ENCODE assay signal across 29 cellular contexts in the genomic region with DNA sequence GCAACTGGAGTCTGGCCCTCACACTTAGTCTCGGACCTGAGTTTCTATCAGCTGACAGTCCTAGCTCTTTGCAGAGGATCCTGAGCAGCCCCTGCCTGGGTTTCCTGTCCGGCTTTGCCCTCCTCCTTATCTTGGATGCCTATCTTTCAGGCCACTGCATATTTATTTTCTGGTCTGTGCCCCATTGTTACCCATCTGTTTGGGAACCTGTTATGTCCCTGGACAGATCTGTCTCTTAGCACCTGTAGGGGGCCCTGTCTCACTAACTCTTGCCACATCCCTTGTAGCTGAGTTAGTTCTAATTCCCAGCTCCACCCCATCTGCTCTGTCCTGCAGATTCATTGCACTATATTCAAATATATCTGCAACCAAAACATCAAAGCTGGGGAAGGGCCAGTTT.
DNase-seq lines count a peak whose midpoint lies in the region; ATAC-seq, FAIRE-seq and TF ChIP-seq lines count a peak whose summit lies in the region.
"Had no signal": no experiment of that assay in that cellular context is flagged by ENCODE, and none has a peak within 500 bp of the region (broad histone marks: within the 10 kb centered on the region; RNA-seq: fewer than 3 reads in every experiment).

No MANE protein-coding gene starts in this region.

- no peak overlapping the region for H3K23ac ChIP-seq in H1 (ENCODE audit: insufficient read length)

- TF ChIP-seq POLR2A in H1 (IDR thresholded peaks at IDR 0.05; ENCODE audit: control extremely low read depth in 1 of 2, low read depth in 2 of 2, low read length in 2 of 2) = no peak

- no peaks in the 10 kb centered on the region for H3K9me3 Mint-ChIP-seq in progenitor cell of endocrine pancreas (ENCODE audit: low read depth)
- H3K9me3 Mint-ChIP-seq: activated T-cell treated with anti-CD3 and anti-CD28 coated beads, Interleukin-2, amount 50 U/mL, for 24 hours had no signal

- TF ChIP-seq EP300 in H1 (IDR thresholded peaks at IDR 0.05; ENCODE audit: borderline replicate concordance in 1 of 2, low read depth in 2 of 2, low read length in 2 of 2) = no peak

- H2AFZ ChIP-seq in H1 (ENCODE audit: low read length) = no peak overlapping the region

- no peak overlapping the region for H3K27ac ChIP-seq in H1 (ENCODE audit: low read depth, low read length)
- H3K27ac ChIP-seq: A549; BLaER1 treated with 17β-estradiol and CSF1 and Interleukin-3, amounts not matched to agents 10 nM and 100 nM; coronary artery; heart left ventricle had no signal

- H2BK20ac ChIP-seq in H1 (ENCODE audit: low read length) = no peak overlapping the region

- H2BK120ac ChIP-seq in H1 (replicated peaks; ENCODE audit: low read depth, low read length) = no peak overlapping the region

- no peak overlapping the region for H3K9ac ChIP-seq in H1 (replicated peaks in 1 of 4; ENCODE audit: extremely low read depth in 1 of 4, low read depth in 3 of 4, low read length in 3 of 4)
- H3K9ac ChIP-seq: BLaER1 treated with 17β-estradiol and CSF1 and Interleukin-3, amounts not matched to agents 10 nM and 100 nM had no signal

- no peaks in the 10 kb centered on the region for H3K4me1 ChIP-seq in H1 (replicated peaks in 1 of 4; ENCODE audit: control insufficient read depth in 3 of 4, insufficient read depth in 4 of 4, low read length in 3 of 4)
- H3K4me1 ChIP-seq: A549; BLaER1 treated with 17β-estradiol and CSF1 and Interleukin-3, amounts not matched to agents 10 nM and 100 nM; heart left ventricle had no signal

- no peak overlapping the region for H3K4me3 Mint-ChIP-seq in progenitor cell of endocrine pancreas (ENCODE audit: low read depth)
- H3K4me3 Mint-ChIP-seq: activated CD8-positive, alpha-beta T cell treated with anti-CD3 and anti-CD28 coated beads, Interleukin-2, amount 10 ng/mL, durations not matched to agents 7 days and 5 days; activated T-cell treated with anti-CD3 and anti-CD28 coated beads, Interleukin-2, amount 50 U/mL, for 24 hours had no signal

- TF ChIP-seq RAD21 in H1 (IDR thresholded peaks at IDR 0.05 in 1 of 2, conservative IDR thresholded peaks at IDR 0.05 in 1 of 2; ENCODE audit: low read depth in 2 of 2, low read length in 2 of 2) = peak; percentile 20 to 45; a peak in 2 of 4 replicates

- no peaks in the 10 kb centered on the region for H3K79me1 ChIP-seq in H1 (ENCODE audit: low read depth, low read length)

- no peaks in the 10 kb centered on the region for H4K20me1 ChIP-seq in H1 (replicated peaks in 1 of 2; ENCODE audit: control insufficient read depth in 1 of 2, insufficient read depth in 2 of 2, low read length in 2 of 2)
- H4K20me1 ChIP-seq: BLaER1 treated with 17β-estradiol and CSF1 and Interleukin-3, amounts not matched to agents 10 nM and 100 nM had no signal

- no peak overlapping the region for H3K4ac ChIP-seq in H1 (replicated peaks; ENCODE audit: insufficient read length, low read depth, low read length)

- no peak overlapping the region for H4K5ac ChIP-seq in H1 (ENCODE audit: insufficient read length, low read depth, low read length)

- CTCF ChIA-PET in H1 (lab: Charles Lee; ENCODE audit: partially characterized antibody) = interaction anchor here (0.6 kb wide), 1 partner anchor 10 kb away, joined by 3 read pairs; no protein-coding TSS in a partner anchor

- H3K27me3 Mint-ChIP-seq in progenitor cell of endocrine pancreas = peaks cover 56% of the 10 kb centered on the region
- H3K27me3 Mint-ChIP-seq: activated T-cell treated with anti-CD3 and anti-CD28 coated beads, Interleukin-2, amount 50 U/mL, for 24 hours had no signal

- no peak overlapping the region for H3K14ac ChIP-seq in H1 (ENCODE audit: insufficient read length)

- FAIRE-seq in H1 (lab: Jason Lieb, UNC) = no peak
- FAIRE-seq: A549, bronchial epithelial cell, GM19239, islet of Langerhans had no signal

- no peaks in the 10 kb centered on the region for H3K36me3 ChIP-seq in H1 (ENCODE audit: control insufficient read depth in 2 of 4, insufficient read depth in 4 of 4, low read length in 3 of 4)
- H3K36me3 ChIP-seq: BLaER1 treated with 17β-estradiol and CSF1 and Interleukin-3, amounts not matched to agents 10 nM and 100 nM; heart left ventricle had no signal

- no peak overlapping the region for H3K27ac Mint-ChIP-seq in progenitor cell of endocrine pancreas
- H3K27ac Mint-ChIP-seq: activated CD8-positive, alpha-beta T cell treated with anti-CD3 and anti-CD28 coated beads, Interleukin-2, amount 10 ng/mL, durations not matched to agents 7 days and 5 days; activated T-cell treated with anti-CD3 and anti-CD28 coated beads, Interleukin-2, amount 50 U/mL, for 24 hours had no signal

- peak in 2 of 3 experiments; percentile 10 to 42; a peak in 2 of 4 replicates for TF ChIP-seq CTCF in H1 (IDR thresholded peaks at IDR 0.05; ENCODE audit: control extremely low read depth in 1 of 3, insufficient read depth in 1 of 3, low read depth in 1 of 3, low read length in 3 of 3)
- peak; percentile 28 for TF ChIP-seq CTCF in progenitor cell of endocrine pancreas (IDR thresholded peaks at IDR 0.05; ENCODE audit: unreplicated experiment)

- H3K9me3 ChIP-seq in H1 (ENCODE audit: insufficient read depth in 2 of 2, low read depth in 1 of 2, low read length in 1 of 2) = peaks cover 33% of the 10 kb centered on the region in 2 experiments; a peak in 2 of 4 replicates
- H3K9me3 ChIP-seq: A549; BLaER1 treated with 17β-estradiol and CSF1 and Interleukin-3, amounts not matched to agents 10 nM and 100 nM; heart left ventricle had no signal

- DNase-seq in NCI-H82 (lab: John Stamatoyannopoulos, UW) (peak; percentile 33), NCI-H82 treated with DMSO at 0.1 percent for 48 hours (lab: John Stamatoyannopoulos, UW; ENCODE audit: unreplicated experiment) (no peak), NCI-H526 (lab: John Stamatoyannopoulos, UW) (peak; percentile 74 to 77), H1 (ENCODE audit: low read depth in 1 of 2, low spot score in 2 of 2) (no peak), progenitor cell of endocrine pancreas (ENCODE audit: low spot score, unreplicated experiment) (no peak), SKM-1 treated with dmso at 0.1 percent for 144 hours (lab: John Stamatoyannopoulos, UW; ENCODE audit: unreplicated experiment) (no peak)
- no peak for DNase-seq in stimulated activated CD4-positive, alpha-beta T cell treated with anti-CD3 and anti-CD28 coated beads, Interleukin-4, amount 100 ng/mL, for 24 hours
- DNase-seq: activated CD8-positive, alpha-beta T cell treated with anti-CD3 and anti-CD28 coated beads, Interleukin-2, amount 10 ng/mL, durations not matched to agents 7 days and 5 days; activated naive CD4-positive, alpha-beta T cell; activated T-cell treated with anti-CD3 and anti-CD28 coated beads, Interleukin-2, amount 50 U/mL, for 24 hours; amniotic stem cell; Calu3; heart left ventricle; Kasumi-1; NCI-H1105; NCI-H2081; NCI-H510A treated with DMSO at 0.1 percent for 48 hours; nucleus accumbens; PC-3; SIG-M5; T-helper 2 cell had no signal

- H2BK12ac ChIP-seq in H1 (ENCODE audit: low read depth, low read length) = no peak overlapping the region

- H3K4me2 ChIP-seq in H1 (ENCODE audit: insufficient read depth in 1 of 2, low read depth in 2 of 2, low read length in 2 of 2) = no peak overlapping the region
- H3K4me2 ChIP-seq: A549; BLaER1 treated with 17β-estradiol and CSF1 and Interleukin-3, amounts not matched to agents 10 nM and 100 nM had no signal

- peaks cover 0 to 1% (median 0%) of the 10 kb centered on the region in 4 experiments; a peak in 1 of 7 replicates for H3K27me3 ChIP-seq in H1 (replicated peaks in 1 of 4; ENCODE audit: control insufficient read depth in 3 of 4, extremely low read depth in 1 of 4, insufficient read depth in 3 of 4, low read length in 3 of 4)
- H3K27me3 ChIP-seq: BLaER1 treated with 17β-estradiol and CSF1 and Interleukin-3, amounts not matched to agents 10 nM and 100 nM; heart left ventricle had no signal

- no peak overlapping the region for H3K4me3 ChIP-seq in H1 (ENCODE audit: extremely low read depth in 1 of 4, insufficient read depth in 2 of 4, low read depth in 3 of 4, low read length in 4 of 4)
- H3K4me3 ChIP-seq: A549; BLaER1 treated with 17β-estradiol and CSF1 and Interleukin-3, amounts not matched to agents 10 nM and 100 nM; coronary artery; heart left ventricle; lung had no signal

- no peak overlapping the region for H2BK5ac ChIP-seq in H1 (ENCODE audit: low read depth, low read length)

- no peak overlapping the region for H4K8ac ChIP-seq in H1 (ENCODE audit: extremely low read depth, insufficient read depth, low read length)

- peaks cover 3% of the 10 kb centered on the region for H3K4me1 Mint-ChIP-seq in progenitor cell of endocrine pancreas (ENCODE audit: low read depth)

- H3K56ac ChIP-seq in H1 (replicated peaks; ENCODE audit: insufficient read length, low read depth, low read length) = no peak overlapping the region

- no peak overlapping the region for H2BK15ac ChIP-seq in H1 (ENCODE audit: low read length)

- H3K18ac ChIP-seq in H1 (ENCODE audit: extremely low read depth, low read length) = no peak overlapping the region

- no peak for ATAC-seq in GM18907 (IDR thresholded peaks at IDR 0.05; ENCODE audit: unreplicated experiment)
- ATAC-seq: A549; activated CD8-positive, alpha-beta T cell treated with anti-CD3 and anti-CD28 coated beads, Interleukin-2, amount 10 ng/mL, durations not matched to agents 7 days and 5 days; heart left ventricle; PC-3 had no signal

- H2AK5ac ChIP-seq in H1 (ENCODE audit: low read depth, low read length) = no peak overlapping the region

- WGBS in H1 (ENCODE audit: extremely low coverage in 1 of 2, insufficient coverage in 1 of 2, insufficient read length in 1 of 2, insufficient replicate concordance in 2 of 2, low coverage in 1 of 2, low lambda C conversion rate in 2 of 2, missing lambda C conversion rate in 1 of 2), 2 experiments = 92% methylated on average over 2 of the region's 2 CpGs; no CpG with 5 or more reads in 1 of the 2 experiments

- H3K79me2 ChIP-seq in H1 (ENCODE audit: control insufficient read depth in 1 of 2, insufficient read depth in 2 of 2, low read length in 2 of 2) = no peaks in the 10 kb centered on the region

- H3K36me3 Mint-ChIP-seq in progenitor cell of endocrine pancreas (ENCODE audit: insufficient read depth) = no peaks in the 10 kb centered on the region

- no peaks in the 10 kb centered on the region; the same call in 1 of the 2 replicates for H3K23me2 ChIP-seq in H1 (ENCODE audit: low read depth, low read length)

- no peak overlapping the region for H4K91ac ChIP-seq in H1 (replicated peaks; ENCODE audit: insufficient read length, low read length)

- POLR2A ChIA-PET in H1 (lab: Charles Lee; ENCODE audit: partially characterized antibody) = no interaction called here

TF ChIP-seq in H1, 55 proteins besides CTCF, POLR2A, EP300 and RAD21 (continues in another document):
- TF ChIP-seq SUZ12 (IDR thresholded peaks at IDR 0.05; ENCODE audit: low read length) (no peak), SIN3A (conservative IDR thresholded peaks at IDR 0.05 in 1 of 2, IDR thresholded peaks at IDR 0.05 in 1 of 2; ENCODE audit: low read depth in 1 of 2, low read length in 2 of 2) (no peak), KDM4A (IDR thresholded peaks at IDR 0.05; ENCODE audit: low read depth, low read length, severe bottlenecking) (no peak), CBX5 (IDR thresholded peaks at IDR 0.05; ENCODE audit: low read depth, low read length) (no peak), FOSL1 (IDR thresholded peaks at IDR 0.05; ENCODE audit: insufficient read depth, low read depth, low read length) (no peak), NANOG (IDR thresholded peaks at IDR 0.05; ENCODE audit: insufficient read depth, low read depth, low read length, poor library complexity, severe bottlenecking) (no peak)

Comparison
In these comparisons a context has a peak if more than half of its experiments do, and no peak if none do; other contexts are left out.
1. DNase-seq: peak in NCI-H82 (single experiment) and NCI-H526 (2 of 2); none in NCI-H82 treated with DMSO at 0.1 percent for 48 hours (single experiment), H1 (0 of 2), progenitor cell of endocrine pancreas (single experiment), SKM-1 treated with dmso at 0.1 percent for 144 hours (single experiment) and stimulated activated CD4-positive, alpha-beta T cell treated with anti-CD3 and anti-CD28 coated beads, Interleukin-4, amount 100 ng/mL, for 24 hours (single experiment).